16 cellular contexts compared by ENCODE assay signal in the genomic region with DNA sequence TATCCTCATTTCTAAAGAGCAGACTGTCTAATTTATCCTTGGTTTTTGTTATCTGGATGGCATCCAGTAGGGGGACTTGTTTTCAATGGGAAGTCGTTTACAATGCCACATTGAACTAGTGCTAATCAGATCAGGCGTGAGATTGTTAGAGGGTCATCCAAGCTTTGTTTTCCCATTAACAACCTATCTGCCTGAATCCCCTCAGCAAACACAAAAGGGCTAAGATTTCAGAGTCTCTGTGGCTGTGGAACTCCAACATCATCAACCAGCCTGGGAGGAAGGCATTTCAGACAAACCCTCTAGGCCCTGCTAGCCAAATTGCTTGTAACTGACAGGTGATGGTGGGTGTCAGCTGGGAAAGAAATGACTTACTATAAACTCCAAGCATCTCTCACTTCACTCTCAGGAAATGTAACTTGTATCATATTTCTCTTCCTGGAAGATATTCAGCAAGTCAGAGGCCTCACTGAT. TPM values are rescaled to one million over a fixed set of nuclear protein-coding genes. Genes with fewer than 3 reads are reported as not detected.
A peak's percentile ranks its signal among the peaks of the same experiment; 100 is the strongest.
DNase-seq lines count a peak whose midpoint lies in the region; TF ChIP-seq lines count a peak whose summit lies in the region.
"Had no signal": no experiment of that assay in that cellular context is flagged by ENCODE, and none has a peak within 500 bp of the region (broad histone marks: within the 10 kb centered on the region; RNA-seq: fewer than 3 reads in every experiment).

No MANE protein-coding gene starts in this region.

- no peak overlapping the region for H3K4me2 ChIP-seq in mesenchymal stem cell (ENCODE audit: low read length, poor library complexity, severe bottlenecking)
- H3K4me2 ChIP-seq: A549 had no signal

- DNase-seq in A673 (ENCODE audit: low spot score) (peak; percentile 58), HEK293T (ENCODE audit: extremely low spot score) (no peak), UCSD-AML1 (lab: John Stamatoyannopoulos, UW; ENCODE audit: unreplicated experiment) (peak; percentile 4), mesenchymal stem cell (no peak), NCI-H2029 treated with DMSO at 0.1 percent for 48 hours (lab: John Stamatoyannopoulos, UW) (no peak), amygdala (lab: John Stamatoyannopoulos, UW) (no peak), kidney tubule cell (ENCODE audit: low spot score) (no peak)
- no peak for DNase-seq in NK-92 treated with Interleukin-12 subunit alpha and Interleukin-12 subunit beta, amount 100 ng/mL, for 24 hours (lab: John Stamatoyannopoulos, UW)
- DNase-seq: activated CD8-positive, alpha-beta memory T cell treated with anti-CD3 and anti-CD28 coated beads, Interleukin-2, amount 50 U/mL, for 4 hours; Calu3; hippocampal formation; KG1; NCI-H187 treated with DMSO at 0.1 percent for 48 hours had no signal

- no peak overlapping the region for H3K18ac ChIP-seq in mesenchymal stem cell (ENCODE audit: low read depth in 1 of 2, low read length in 2 of 2)

- peak overlapping the region; percentile 18 for H4K91ac ChIP-seq in mesenchymal stem cell (ENCODE audit: low read length)

- no peak overlapping the region for H2BK15ac ChIP-seq in mesenchymal stem cell (ENCODE audit: low read depth, poor library complexity, severe bottlenecking)

- no peak overlapping the region for H2AK5ac ChIP-seq in mesenchymal stem cell (ENCODE audit: low read length, severe bottlenecking)

- H3K27me3 ChIP-seq in A673 (replicated peaks; ENCODE audit: insufficient read depth, low read depth, low read length, poor library complexity) (no peaks in the 10 kb centered on the region), mesenchymal stem cell (ENCODE audit: control insufficient read depth in 1 of 2, insufficient read depth in 1 of 2, low read length in 2 of 2) (no peaks in the 10 kb centered on the region)
- H3K27me3 ChIP-seq: neutrophil had no signal

- BruUV-seq in A673 (replicated peaks; lab: Mats Ljungman, UMichigan): no TSS peak

- no peak overlapping the region for H2BK120ac ChIP-seq in mesenchymal stem cell (ENCODE audit: low read depth, low read length)

- H3K4me3 ChIP-seq in A673 (ENCODE audit: low read depth, low read length, poor library complexity, severe bottlenecking) (no peak overlapping the region), mesenchymal stem cell (ENCODE audit: insufficient read depth in 1 of 2, low read depth in 1 of 2, low read length in 2 of 2) (no peak overlapping the region)
- H3K4me3 ChIP-seq: A549 had no signal

- no peaks in the 10 kb centered on the region for H3K9me3 ChIP-seq in A673 (ENCODE audit: low read depth, low read length, poor library complexity, severe bottlenecking)
- no peaks in the 10 kb centered on the region for H3K9me3 ChIP-seq in mesenchymal stem cell (ENCODE audit: control insufficient read depth, low read length)
- H3K9me3 ChIP-seq: A549, neutrophil had no signal

- no peak overlapping the region for H3K23ac ChIP-seq in mesenchymal stem cell (ENCODE audit: low read length in 2 of 2)

- no peak overlapping the region for H2AFZ ChIP-seq in mesenchymal stem cell (ENCODE audit: low read depth, low read length)

- no peak overlapping the region for H3K9ac ChIP-seq in mesenchymal stem cell (ENCODE audit: low read length)

- 43% methylated on average over 2 of the region's 2 CpGs for WGBS in mesenchymal stem cell

- intact Hi-C loops in A673 (cut with micrococcal nuclease; ENCODE audit: unreplicated experiment): no loop called here

- TF ChIP-seq CTCF in A673 (conservative IDR thresholded peaks at IDR 0.05; ENCODE audit: low read depth, low read length): peak; percentile 49

- no peak overlapping the region for H4K8ac ChIP-seq in mesenchymal stem cell (ENCODE audit: low read length)

- no peak overlapping the region for H2BK5ac ChIP-seq in mesenchymal stem cell (ENCODE audit: low read depth, low read length, poor library complexity, severe bottlenecking)

- H3K79me1 ChIP-seq in mesenchymal stem cell (replicated peaks; ENCODE audit: low read length, poor library complexity, severe bottlenecking): no peaks in the 10 kb centered on the region

- H3K27ac ChIP-seq in A673 (ENCODE audit: low read depth, low read length, poor library complexity, severe bottlenecking) (no peak overlapping the region), mesenchymal stem cell (ENCODE audit: low read length, poor library complexity, severe bottlenecking) (no peak overlapping the region)
- H3K27ac ChIP-seq: A549, neutrophil had no signal

- CTCF ChIA-PET in A673 (lab: Charles Lee): no interaction called here
- CTCF ChIA-PET in HEK293T (lab: Yijun Ruan, JAX): interaction anchor here (0.6 to 0.7 kb wide), 2 partner anchors 9 to 100 kb away, joined by 3 read pairs; no protein-coding TSS in a partner anchor

- H3K4ac ChIP-seq in mesenchymal stem cell (ENCODE audit: low read depth in 1 of 2, low read length in 2 of 2): peak overlapping the region; percentile 13 to 24

- peaks cover 20% of the 10 kb centered on the region for H3K4me1 ChIP-seq in A673 (ENCODE audit: insufficient read depth, low read length, poor library complexity, severe bottlenecking)
- H3K4me1 ChIP-seq in mesenchymal stem cell (ENCODE audit: control insufficient read depth, insufficient read depth, low read depth, low read length): no peaks in the 10 kb centered on the region
- H3K4me1 ChIP-seq: A549 had no signal

- H3K36me3 ChIP-seq in A673 (ENCODE audit: insufficient read depth, low read length, poor library complexity, severe bottlenecking): no peaks in the 10 kb centered on the region
- no peaks in the 10 kb centered on the region for H3K36me3 ChIP-seq in mesenchymal stem cell (ENCODE audit: control insufficient read depth in 1 of 2, insufficient read depth in 2 of 2, low read depth in 1 of 2, low read length in 2 of 2)
- H3K36me3 ChIP-seq: neutrophil had no signal

- POLR2A ChIA-PET in A673 (lab: Charles Lee; ENCODE audit: low non-redundant PET) (no interaction called here), HEK293T (lab: Yijun Ruan, JAX) (no interaction called here)

- no peak overlapping the region for H3K14ac ChIP-seq in mesenchymal stem cell (ENCODE audit: low read length in 2 of 2)

- peak overlapping the region in 1 of 2 experiments; percentile 51 for H2BK12ac ChIP-seq in mesenchymal stem cell (ENCODE audit: low read length in 2 of 2)

TF ChIP-seq in HEK293T, 16 proteins besides CTCF, POLR2A, EP300 and RAD21:
- no peak for TF ChIP-seq BHLHE40 (IDR thresholded peaks at IDR 0.05; ENCODE audit: borderline replicate concordance)
- TF ChIP-seq, protein P1, sequence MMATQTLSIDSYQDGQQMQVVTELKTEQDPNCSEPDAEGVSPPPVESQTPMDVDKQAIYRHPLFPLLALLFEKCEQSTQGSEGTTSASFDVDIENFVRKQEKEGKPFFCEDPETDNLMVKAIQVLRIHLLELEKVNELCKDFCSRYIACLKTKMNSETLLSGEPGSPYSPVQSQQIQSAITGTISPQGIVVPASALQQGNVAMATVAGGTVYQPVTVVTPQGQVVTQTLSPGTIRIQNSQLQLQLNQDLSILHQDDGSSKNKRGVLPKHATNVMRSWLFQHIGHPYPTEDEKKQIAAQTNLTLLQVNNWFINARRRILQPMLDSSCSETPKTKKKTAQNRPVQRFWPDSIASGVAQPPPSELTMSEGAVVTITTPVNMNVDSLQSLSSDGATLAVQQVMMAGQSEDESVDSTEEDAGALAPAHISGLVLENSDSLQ (IDR thresholded peaks at IDR 0.05): 0 out of 2 replicates have a peak, but pooled peaks have one; percentile 4
TF ChIP-seq in HEK293T: peak in this region for 1.

RNA-seq across cellular contexts. Expression of gene COL19A1, which starts 47.7 kb away (rescaled TPM):
- total RNA-seq in A673 (2021): 0.31 and 0.37 TPM in 2 replicates
- 0.81 TPM for polyA plus RNA-seq in mesenchymal stem cell (2013, experiment 1 of 2)
- polyA plus RNA-seq in mesenchymal stem cell (2013, experiment 2 of 2): 0.60 TPM
- total RNA-seq: Calu3 had no signal
- polyA plus RNA-seq: A549, liver had no signal

Comparison
In these comparisons a context has a peak if more than half of its experiments do, and no peak if none do; other contexts are left out.
1. DNase-seq: peak in A673 (single experiment) and UCSD-AML1 (single experiment); none in HEK293T (single experiment), mesenchymal stem cell (single experiment), NK-92 treated with Interleukin-12 subunit alpha and Interleukin-12 subunit beta, amount 100 ng/mL, for 24 hours (single experiment), NCI-H2029 treated with DMSO at 0.1 percent for 48 hours (single experiment), amygdala (0 of 56) and kidney tubule cell (single experiment).